In the genomic region with DNA sequence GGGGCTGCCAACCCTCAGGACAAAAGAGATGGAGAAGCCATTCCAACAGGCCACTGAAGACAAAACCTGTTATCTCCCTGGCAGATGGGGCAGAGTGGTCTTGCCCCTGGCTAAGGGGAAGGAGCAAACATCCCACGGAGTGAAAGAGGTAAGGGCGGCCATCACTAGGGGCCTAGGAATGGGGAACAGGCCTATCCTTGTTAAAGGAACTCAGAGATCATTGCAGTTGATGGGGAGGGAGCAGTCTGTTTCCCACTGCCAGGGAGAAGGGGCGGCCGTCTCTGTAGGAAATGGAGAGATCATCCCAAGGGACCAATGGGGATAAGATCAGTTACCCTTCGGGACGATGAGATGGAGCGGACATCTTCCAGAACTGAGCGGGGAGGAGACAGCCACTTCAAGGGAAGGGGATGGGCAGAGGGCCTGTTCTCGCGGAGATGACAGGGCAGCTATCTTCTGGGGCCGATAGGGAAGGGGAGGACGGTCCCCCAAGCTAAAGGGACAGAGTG, we compare ENCODE assay signal across 8 cellular contexts. TPM values are rescaled to one million over a fixed set of nuclear protein-coding genes. Genes with fewer than 3 reads are reported as not detected.
A peak's percentile ranks its signal among the peaks of the same experiment; 100 is the strongest.
DNase-seq lines count a peak whose midpoint lies in the region; ATAC-seq lines count a peak whose summit lies in the region.

No MANE protein-coding gene starts in this region.

- H3K4me3 ChIP-seq in iPS-20b (ENCODE audit: low read length): peak overlapping the region; percentile 82
- H3K4me3 ChIP-seq in subcutaneous abdominal adipose tissue (ENCODE audit: low read depth in 1 of 5, low read length in 5 of 5): peak overlapping the region; percentile 81 to 99 (median 95)

- H3K9ac ChIP-seq in iPS-20b (ENCODE audit: low read depth, low read length) (peak overlapping the region; percentile 57; the same call in 1 of the 2 replicates), subcutaneous abdominal adipose tissue (ENCODE audit: low read length in 5 of 5) (peak overlapping the region; percentile 28 to 93 (median 92))

- H3K36me3 ChIP-seq in iPS-20b (ENCODE audit: insufficient read depth, low read depth, low read length): peaks cover 34% of the 10 kb centered on the region
- H3K36me3 ChIP-seq in subcutaneous abdominal adipose tissue (ENCODE audit: control insufficient read depth in 5 of 5, insufficient read depth in 5 of 5, low read length in 5 of 5): peaks cover 0 to 43% (median 36%) of the 10 kb centered on the region in 5 donors

- H3K27ac ChIP-seq in iPS-20b (ENCODE audit: low read length) (no peak overlapping the region), subcutaneous abdominal adipose tissue (ENCODE audit: low read depth, low read length) (peak overlapping the region; percentile 86)

- peak; percentile 19 for DNase-seq in NCI-H146 (lab: John Stamatoyannopoulos, UW)
- no peak for DNase-seq in NCI-H146 treated with DMSO at 0.1 percent for 48 hours (lab: John Stamatoyannopoulos, UW; ENCODE audit: unreplicated experiment)
- no peak for DNase-seq in activated naive CD4-positive, alpha-beta T cell treated with anti-CD3 and anti-CD28 coated beads, Interleukin-2, amount 50 U/mL, for 72 hours (ENCODE audit: low spot score in 2 of 2)
- no peak for DNase-seq in inferior parietal cortex (ENCODE audit: extremely low spot score)
- no peak for DNase-seq in central memory CD4-positive, alpha-beta T cell
- DNase-seq in iPS-NIHi7 (ENCODE audit: extremely low spot score): no peak

- no peaks in the 10 kb centered on the region for H3K9me3 Mint-ChIP-seq in activated naive CD4-positive, alpha-beta T cell treated with anti-CD3 and anti-CD28 coated beads, Interleukin-2, amount 50 U/mL, for 72 hours

- H3K36me3 Mint-ChIP-seq in activated naive CD4-positive, alpha-beta T cell treated with anti-CD3 and anti-CD28 coated beads, Interleukin-2, amount 50 U/mL, for 72 hours: peaks cover 14 to 31% of the 10 kb centered on the region in 2 donors

- ATAC-seq in activated naive CD4-positive, alpha-beta T cell treated with anti-CD3 and anti-CD28 coated beads, Interleukin-2, amount 50 U/mL, for 72 hours: no peak

- H3K4me1 ChIP-seq in iPS-20b (ENCODE audit: insufficient read depth, low read length) (no peaks in the 10 kb centered on the region; the same call in 1 of the 2 replicates), subcutaneous abdominal adipose tissue (ENCODE audit: control insufficient read depth in 5 of 5, insufficient read depth in 5 of 5, low read length in 5 of 5) (peaks cover 8 to 53% (median 22%) of the 10 kb centered on the region in 5 donors)

- H3K9me3 ChIP-seq in iPS-20b (ENCODE audit: insufficient read depth, low read depth, low read length) (no peaks in the 10 kb centered on the region), subcutaneous abdominal adipose tissue (ENCODE audit: control insufficient read depth in 5 of 5, low read length in 5 of 5) (no peaks in the 10 kb centered on the region)

- 0 out of 2 replicates have a peak, but pooled peaks cover 5% of the 10 kb centered on the region for H3K27me3 ChIP-seq in iPS-20b (ENCODE audit: insufficient read depth, low read length)
- no peaks in the 10 kb centered on the region for H3K27me3 ChIP-seq in subcutaneous abdominal adipose tissue (ENCODE audit: control insufficient read depth in 5 of 5, insufficient read depth in 4 of 5, low read length in 5 of 5)

- H3K27ac Mint-ChIP-seq in activated naive CD4-positive, alpha-beta T cell treated with anti-CD3 and anti-CD28 coated beads, Interleukin-2, amount 50 U/mL, for 72 hours: peak overlapping the region; percentile 95 to 96

RNA-seq across cellular contexts. Expression of a gene that starts 0.6 kb away (rescaled TPM):
- total RNA-seq in activated naive CD4-positive, alpha-beta T cell treated with anti-CD3 and anti-CD28 coated beads, Interleukin-2, amount 50 U/mL, for 72 hours: 10 to 100 TPM; 28.4 to 35.4 TPM

RNA-seq across cellular contexts. Expression of a gene that starts 20.9 kb away (rescaled TPM):
- total RNA-seq in activated naive CD4-positive, alpha-beta T cell treated with anti-CD3 and anti-CD28 coated beads, Interleukin-2, amount 50 U/mL, for 72 hours: 100 to 1,000 TPM; 104 to 133 TPM

RNA-seq across cellular contexts. Expression of a gene that starts 22.4 kb away (rescaled TPM):
- 10 to 100 TPM in 1 of 2 donors, 1 to 10 TPM in 1; 8.3 to 13.6 TPM for total RNA-seq in activated naive CD4-positive, alpha-beta T cell treated with anti-CD3 and anti-CD28 coated beads, Interleukin-2, amount 50 U/mL, for 72 hours

RNA-seq across cellular contexts. Expression of a gene that starts 27.4 kb away (rescaled TPM):
- total RNA-seq in activated naive CD4-positive, alpha-beta T cell treated with anti-CD3 and anti-CD28 coated beads, Interleukin-2, amount 50 U/mL, for 72 hours: 1 to 10 TPM; 4.0 to 7.0 TPM

RNA-seq across cellular contexts. Expression of a gene that starts 34.4 kb away (rescaled TPM):
- total RNA-seq in activated naive CD4-positive, alpha-beta T cell treated with anti-CD3 and anti-CD28 coated beads, Interleukin-2, amount 50 U/mL, for 72 hours: 100 to 1,000 TPM in 1 of 2 donors, 10 to 100 TPM in 1; 71.7 to 104 TPM
